23 cellular contexts compared by ENCODE assay signal in genomic region chr3:130010556-130010955, GRCh38. TPM values are rescaled to one million over a fixed set of nuclear protein-coding genes. Genes with fewer than 3 reads are reported as not detected.
"Had no signal": no experiment of that assay in that cellular context is flagged by ENCODE, and none has a peak within 500 bp of the region (broad histone marks: within the 10 kb centered on the region; RNA-seq: fewer than 3 reads in every experiment).

No MANE protein-coding gene starts in this region.

- H3K27me3 ChIP-seq: colonic mucosa had no signal

- H3K27ac ChIP-seq: colonic mucosa, epithelial cell of prostate, esophagus squamous epithelium, gastrocnemius medialis, heart right ventricle, left lung had no signal

- H3K4me1 ChIP-seq: colonic mucosa, esophagus squamous epithelium, gastrocnemius medialis, heart right ventricle, left lung had no signal

- H3K36me3 ChIP-seq: colonic mucosa, esophagus squamous epithelium, gastrocnemius medialis, heart right ventricle, left lung had no signal

- H3K9me3 ChIP-seq: colonic mucosa, esophagus squamous epithelium, gastrocnemius medialis, heart right ventricle, left lung had no signal

- H3K4me3 ChIP-seq: colonic mucosa, esophagus squamous epithelium, gastrocnemius medialis, heart right ventricle, left lung, lung had no signal

- DNase-seq: colonic mucosa; cortex of kidney; effector CD8-positive, alpha-beta T cell; effector memory CD8-positive, alpha-beta T cell; endodermal cell; erythroblast; esophagus squamous epithelium; foreskin fibroblast; foreskin melanocyte; gastrocnemius medialis; glutamatergic neuron; head of caudate nucleus; heart right ventricle; hippocampal formation; left cardiac atrium; left lung; left ventricle myocardium superior; mammary epithelial cell; mesendoderm; midbrain had no signal

RNA-seq across cellular contexts. Expression of gene TRH, which starts 36.0 kb away (rescaled TPM):
- polyA plus RNA-seq: keratinocyte, mammary epithelial cell had no signal
